Comparison of ENCODE assay signal across 8 cellular contexts in the genomic region with DNA sequence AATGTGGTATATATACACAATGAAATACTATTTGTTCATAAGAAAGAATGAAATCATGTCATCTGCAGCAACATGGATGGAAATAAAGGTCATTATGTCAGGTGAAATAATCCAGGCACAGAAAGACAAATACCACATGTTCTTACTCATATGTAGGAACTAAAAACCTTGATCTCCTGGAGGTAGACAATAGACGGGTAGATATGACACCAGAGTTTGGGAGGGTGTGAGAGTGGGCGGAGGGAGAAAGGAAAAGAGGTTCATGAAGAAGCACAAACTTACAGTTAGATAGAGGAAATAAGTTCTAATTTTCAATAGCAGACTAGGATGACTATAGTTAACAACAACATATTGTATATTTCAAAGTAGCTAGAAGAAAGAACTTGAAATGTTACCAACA. TPM values are rescaled to one million over a fixed set of nuclear protein-coding genes. Genes with fewer than 3 reads are reported as not detected.
"Had no signal": no experiment of that assay in that cellular context is flagged by ENCODE, and none has a peak within 500 bp of the region (broad histone marks: within the 10 kb centered on the region; RNA-seq: fewer than 3 reads in every experiment).

No MANE protein-coding gene starts in this region.

RNA-seq across cellular contexts. Expression of a gene that starts 22.1 kb away (rescaled TPM):
- total RNA-seq: occipital lobe, progenitor cell of endocrine pancreas, psoas muscle had no signal
- polyA plus RNA-seq: naive thymus-derived CD4-positive, alpha-beta T cell; neural cell; psoas muscle; right cardiac atrium; small intestine; urinary bladder had no signal
